8 cellular contexts compared by ENCODE assay signal in genomic region chr6:119312875-119313338, GRCh38.
DNase-seq lines count a peak whose midpoint lies in the region; ATAC-seq lines count a peak whose summit lies in the region.

No MANE protein-coding gene starts in this region.

- H3K27ac Mint-ChIP-seq in activated naive CD4-positive, alpha-beta T cell treated with anti-CD3 and anti-CD28 coated beads, Interleukin-2, amount 10 ng/mL, durations not matched to agents 7 days and 5 days: peak overlapping the region; percentile 82

- CTCF ChIA-PET in activated naive CD4-positive, alpha-beta T cell treated with anti-CD3 and anti-CD28 coated beads, Interleukin-2, amount 10 ng/mL, durations not matched to agents 7 days and 5 days (lab: Charles Lee): interaction anchor here (0.7 to 2.3 kb wide), 10 partner anchors 45 to 350 kb away, joined by 3 to 7 read pairs (median 4); no protein-coding TSS in a partner anchor

- ATAC-seq in HG03196 (IDR thresholded peaks at IDR 0.05; ENCODE audit: unreplicated experiment): peak; percentile 40
- ATAC-seq in stimulated activated naive CD8-positive, alpha-beta T cell treated with anti-CD3 and anti-CD28 coated beads, Interleukin-15, Interleukin-2, amounts not matched to agents 100 U/mL and 50 U/mL, for 24 hours: peak; percentile 61

- H3K36me3 Mint-ChIP-seq in activated naive CD4-positive, alpha-beta T cell treated with anti-CD3 and anti-CD28 coated beads, Interleukin-2, amount 10 ng/mL, durations not matched to agents 7 days and 5 days: peaks cover 3% of the 10 kb centered on the region

- H3K9me3 Mint-ChIP-seq in activated naive CD4-positive, alpha-beta T cell treated with anti-CD3 and anti-CD28 coated beads, Interleukin-2, amount 10 ng/mL, durations not matched to agents 7 days and 5 days: no peaks in the 10 kb centered on the region

- peak; percentile 16 to 31 for DNase-seq in activated CD4-positive, alpha-beta T cell treated with anti-CD3 and anti-CD28 coated beads for 4 hours
- no peak for DNase-seq in activated CD4-positive, alpha-beta T cell treated with anti-CD3 and anti-CD28 coated beads, Interleukin-2, amount 50 U/mL, for 1 hour
- peak; percentile 50 for DNase-seq in activated naive CD4-positive, alpha-beta T cell treated with anti-CD3 and anti-CD28 coated beads, Interleukin-2, amount 10 ng/mL, durations not matched to agents 7 days and 5 days
- DNase-seq in stimulated activated naive CD8-positive, alpha-beta T cell treated with anti-CD3 and anti-CD28 coated beads, Interleukin-15, Interleukin-2, amounts not matched to agents 100 U/mL and 50 U/mL, for 24 hours: peak; percentile 31
- DNase-seq in islet precursor cell: no peak
- no peak for DNase-seq in NCI-H2196 treated with DMSO at 0.1 percent for 48 hours (lab: John Stamatoyannopoulos, UW; ENCODE audit: unreplicated experiment)
- no peak for DNase-seq in NAMALWA (ENCODE audit: low spot score)

- peaks cover 65% of the 10 kb centered on the region for H3K4me1 Mint-ChIP-seq in activated naive CD4-positive, alpha-beta T cell treated with anti-CD3 and anti-CD28 coated beads, Interleukin-2, amount 10 ng/mL, durations not matched to agents 7 days and 5 days

- peak overlapping the region; percentile 47 for H3K4me3 Mint-ChIP-seq in activated naive CD4-positive, alpha-beta T cell treated with anti-CD3 and anti-CD28 coated beads, Interleukin-2, amount 10 ng/mL, durations not matched to agents 7 days and 5 days

- H3K27me3 Mint-ChIP-seq in activated naive CD4-positive, alpha-beta T cell treated with anti-CD3 and anti-CD28 coated beads, Interleukin-2, amount 10 ng/mL, durations not matched to agents 7 days and 5 days: no peaks in the 10 kb centered on the region

Comparison
In these comparisons a context has a peak if more than half of its experiments do, and no peak if none do; other contexts are left out.
1. DNase-seq: peak in activated CD4-positive, alpha-beta T cell treated with anti-CD3 and anti-CD28 coated beads for 4 hours (2 of 2), activated naive CD4-positive, alpha-beta T cell treated with anti-CD3 and anti-CD28 coated beads, Interleukin-2, amount 10 ng/mL, durations not matched to agents 7 days and 5 days (single experiment) and stimulated activated naive CD8-positive, alpha-beta T cell treated with anti-CD3 and anti-CD28 coated beads, Interleukin-15, Interleukin-2, amounts not matched to agents 100 U/mL and 50 U/mL, for 24 hours (single experiment); none in activated CD4-positive, alpha-beta T cell treated with anti-CD3 and anti-CD28 coated beads, Interleukin-2, amount 50 U/mL, for 1 hour (single experiment), islet precursor cell (single experiment), NCI-H2196 treated with DMSO at 0.1 percent for 48 hours (single experiment) and NAMALWA (single experiment).